ENCODE assay signal across 22 cellular contexts in genomic region chr5:103357636-103358035, GRCh38.
DNase-seq lines count a peak whose midpoint lies in the region; FAIRE-seq and TF ChIP-seq lines count a peak whose summit lies in the region.
"Had no signal": no experiment of that assay in that cellular context is flagged by ENCODE, and none has a peak within 500 bp of the region (broad histone marks: within the 10 kb centered on the region; RNA-seq: fewer than 3 reads in every experiment).

No MANE protein-coding gene starts in this region.

- H3K4me1 ChIP-seq in BLaER1 = peaks cover 45% of the 10 kb centered on the region

- no peaks in the 10 kb centered on the region for H4K20me1 ChIP-seq in BLaER1

- no peak overlapping the region for H3K27ac ChIP-seq in BLaER1
- H3K27ac ChIP-seq: C4-2B, PC-9 had no signal

- no peak for TF ChIP-seq POLR2A in GM12892 (IDR thresholded peaks at IDR 0.05; ENCODE audit: low read depth, low read length)

- FAIRE-seq in GM12892 (lab: Jason Lieb, UNC) = peak; percentile 61
- FAIRE-seq: A204.1, HepG2 had no signal

- H3K9me3 ChIP-seq in BLaER1 = no peaks in the 10 kb centered on the region

- H3K36me3 ChIP-seq in BLaER1 = no peaks in the 10 kb centered on the region

- no peaks in the 10 kb centered on the region for H3K27me3 ChIP-seq in BLaER1

- no peak overlapping the region for H3K9ac ChIP-seq in BLaER1

- H3K4me3 ChIP-seq in BLaER1 = 0 out of 2 replicates have a peak overlapping the region, but pooled peaks have one; percentile 3
- H3K4me3 ChIP-seq: GM23338, PC-9 had no signal

- no peak for DNase-seq in GM12892 (ENCODE audit: insufficient read length)
- peak; percentile 23 for DNase-seq in NCI-H446 treated with DMSO at 0.1 percent for 48 hours (lab: John Stamatoyannopoulos, UW)
- DNase-seq in myocyte (ENCODE audit: low read depth) = peak; percentile 24
- no peak for DNase-seq in SHP77 treated with DMSO at 0.1 percent for 48 hours (lab: John Stamatoyannopoulos, UW)
- no peak for DNase-seq in NCI-H82 treated with DMSO at 0.1 percent for 48 hours (lab: John Stamatoyannopoulos, UW; ENCODE audit: unreplicated experiment)
- no peak for DNase-seq in NCI-H1092 (lab: John Stamatoyannopoulos, UW)
- DNase-seq: AML-193; CD8-positive, alpha-beta memory T cell; H9; Karpas-422; NCI-H1105; NCI-H1436 treated with DMSO at 0.1 percent for 48 hours; NCI-H2029; NCI-H2227 treated with DMSO at 0.1 percent for 48 hours; NCI-H510A; NK-92 treated with Interleukin-12 subunit alpha and Interleukin-12 subunit beta, amount 100 ng/mL, for 24 hours; PC-9 had no signal

- H3K4me2 ChIP-seq in BLaER1 = peak overlapping the region; percentile 66
- H3K4me2 ChIP-seq: GM23338, PC-9 had no signal

Comparison
In these comparisons a context has a peak if more than half of its experiments do, and no peak if none do; other contexts are left out.
1. DNase-seq: peak in NCI-H446 treated with DMSO at 0.1 percent for 48 hours (single experiment) and myocyte (single experiment); none in GM12892 (single experiment), SHP77 treated with DMSO at 0.1 percent for 48 hours (single experiment), NCI-H82 treated with DMSO at 0.1 percent for 48 hours (single experiment) and NCI-H1092 (single experiment).